In genomic region chr16:8949536-8950418, GRCh38 we compare ENCODE assay signal across 3 cellular contexts.
TF ChIP-seq lines count a peak whose summit lies in the region.

No MANE protein-coding gene starts in this region.

TF ChIP-seq in SK-N-SH, 30 proteins besides CTCF, POLR2A, EP300 and RAD21:
- TF ChIP-seq JUND (IDR thresholded peaks at IDR 0.05), result no peak
- TF ChIP-seq RXRA (IDR thresholded peaks at IDR 0.05; ENCODE audit: borderline replicate concordance, low read depth), result no peak
- TF ChIP-seq GATA2 (CRISPR knock-in tag; IDR thresholded peaks at IDR 0.05), result 0 out of 2 replicates have a peak, but pooled peaks have one; percentile 26
- TF ChIP-seq, protein P1, sequence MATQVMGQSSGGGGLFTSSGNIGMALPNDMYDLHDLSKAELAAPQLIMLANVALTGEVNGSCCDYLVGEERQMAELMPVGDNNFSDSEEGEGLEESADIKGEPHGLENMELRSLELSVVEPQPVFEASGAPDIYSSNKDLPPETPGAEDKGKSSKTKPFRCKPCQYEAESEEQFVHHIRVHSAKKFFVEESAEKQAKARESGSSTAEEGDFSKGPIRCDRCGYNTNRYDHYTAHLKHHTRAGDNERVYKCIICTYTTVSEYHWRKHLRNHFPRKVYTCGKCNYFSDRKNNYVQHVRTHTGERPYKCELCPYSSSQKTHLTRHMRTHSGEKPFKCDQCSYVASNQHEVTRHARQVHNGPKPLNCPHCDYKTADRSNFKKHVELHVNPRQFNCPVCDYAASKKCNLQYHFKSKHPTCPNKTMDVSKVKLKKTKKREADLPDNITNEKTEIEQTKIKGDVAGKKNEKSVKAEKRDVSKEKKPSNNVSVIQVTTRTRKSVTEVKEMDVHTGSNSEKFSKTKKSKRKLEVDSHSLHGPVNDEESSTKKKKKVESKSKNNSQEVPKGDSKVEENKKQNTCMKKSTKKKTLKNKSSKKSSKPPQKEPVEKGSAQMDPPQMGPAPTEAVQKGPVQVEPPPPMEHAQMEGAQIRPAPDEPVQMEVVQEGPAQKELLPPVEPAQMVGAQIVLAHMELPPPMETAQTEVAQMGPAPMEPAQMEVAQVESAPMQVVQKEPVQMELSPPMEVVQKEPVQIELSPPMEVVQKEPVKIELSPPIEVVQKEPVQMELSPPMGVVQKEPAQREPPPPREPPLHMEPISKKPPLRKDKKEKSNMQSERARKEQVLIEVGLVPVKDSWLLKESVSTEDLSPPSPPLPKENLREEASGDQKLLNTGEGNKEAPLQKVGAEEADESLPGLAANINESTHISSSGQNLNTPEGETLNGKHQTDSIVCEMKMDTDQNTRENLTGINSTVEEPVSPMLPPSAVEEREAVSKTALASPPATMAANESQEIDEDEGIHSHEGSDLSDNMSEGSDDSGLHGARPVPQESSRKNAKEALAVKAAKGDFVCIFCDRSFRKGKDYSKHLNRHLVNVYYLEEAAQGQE (IDR thresholded peaks at IDR 0.05; ENCODE audit: low read depth, low read length), result no peak
- no peak for TF ChIP-seq MEF2A (IDR thresholded peaks at IDR 0.05; ENCODE audit: borderline replicate concordance, low read depth)

TF ChIP-seq in SK-N-SH treated with all-trans-retinoic acid at 6 μM for 48 hours, 23 proteins besides CTCF, POLR2A, EP300 and RAD21 (continues in another document):
- TF ChIP-seq CSRNP3 (CRISPR knock-in tag; IDR thresholded peaks at IDR 0.05), result no peak
- TF ChIP-seq BACH2 (CRISPR knock-in tag; IDR thresholded peaks at IDR 0.05; ENCODE audit: borderline replicate concordance), result no peak
- TF ChIP-seq ESRRG (CRISPR knock-in tag; IDR thresholded peaks at IDR 0.05), result no peak
- no peak for TF ChIP-seq PPARA (CRISPR knock-in tag; IDR thresholded peaks at IDR 0.05; ENCODE audit: borderline replicate concordance)
- TF ChIP-seq SNAI2 (CRISPR knock-in tag; IDR thresholded peaks at IDR 0.05), result no peak
- TF ChIP-seq, protein P2, sequence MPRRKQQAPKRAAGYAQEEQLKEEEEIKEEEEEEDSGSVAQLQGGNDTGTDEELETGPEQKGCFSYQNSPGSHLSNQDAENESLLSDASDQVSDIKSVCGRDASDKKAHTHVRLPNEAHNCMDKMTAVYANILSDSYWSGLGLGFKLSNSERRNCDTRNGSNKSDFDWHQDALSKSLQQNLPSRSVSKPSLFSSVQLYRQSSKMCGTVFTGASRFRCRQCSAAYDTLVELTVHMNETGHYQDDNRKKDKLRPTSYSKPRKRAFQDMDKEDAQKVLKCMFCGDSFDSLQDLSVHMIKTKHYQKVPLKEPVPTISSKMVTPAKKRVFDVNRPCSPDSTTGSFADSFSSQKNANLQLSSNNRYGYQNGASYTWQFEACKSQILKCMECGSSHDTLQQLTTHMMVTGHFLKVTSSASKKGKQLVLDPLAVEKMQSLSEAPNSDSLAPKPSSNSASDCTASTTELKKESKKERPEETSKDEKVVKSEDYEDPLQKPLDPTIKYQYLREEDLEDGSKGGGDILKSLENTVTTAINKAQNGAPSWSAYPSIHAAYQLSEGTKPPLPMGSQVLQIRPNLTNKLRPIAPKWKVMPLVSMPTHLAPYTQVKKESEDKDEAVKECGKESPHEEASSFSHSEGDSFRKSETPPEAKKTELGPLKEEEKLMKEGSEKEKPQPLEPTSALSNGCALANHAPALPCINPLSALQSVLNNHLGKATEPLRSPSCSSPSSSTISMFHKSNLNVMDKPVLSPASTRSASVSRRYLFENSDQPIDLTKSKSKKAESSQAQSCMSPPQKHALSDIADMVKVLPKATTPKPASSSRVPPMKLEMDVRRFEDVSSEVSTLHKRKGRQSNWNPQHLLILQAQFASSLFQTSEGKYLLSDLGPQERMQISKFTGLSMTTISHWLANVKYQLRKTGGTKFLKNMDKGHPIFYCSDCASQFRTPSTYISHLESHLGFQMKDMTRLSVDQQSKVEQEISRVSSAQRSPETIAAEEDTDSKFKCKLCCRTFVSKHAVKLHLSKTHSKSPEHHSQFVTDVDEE (CRISPR knock-in tag; IDR thresholded peaks at IDR 0.05), result no peak
- TF ChIP-seq CREB5 (CRISPR knock-in tag; IDR thresholded peaks at IDR 0.05; ENCODE audit: low read depth), result no peak
- no peak for TF ChIP-seq ZNF8 (CRISPR knock-in tag; IDR thresholded peaks at IDR 0.05)
- TF ChIP-seq, protein P3, sequence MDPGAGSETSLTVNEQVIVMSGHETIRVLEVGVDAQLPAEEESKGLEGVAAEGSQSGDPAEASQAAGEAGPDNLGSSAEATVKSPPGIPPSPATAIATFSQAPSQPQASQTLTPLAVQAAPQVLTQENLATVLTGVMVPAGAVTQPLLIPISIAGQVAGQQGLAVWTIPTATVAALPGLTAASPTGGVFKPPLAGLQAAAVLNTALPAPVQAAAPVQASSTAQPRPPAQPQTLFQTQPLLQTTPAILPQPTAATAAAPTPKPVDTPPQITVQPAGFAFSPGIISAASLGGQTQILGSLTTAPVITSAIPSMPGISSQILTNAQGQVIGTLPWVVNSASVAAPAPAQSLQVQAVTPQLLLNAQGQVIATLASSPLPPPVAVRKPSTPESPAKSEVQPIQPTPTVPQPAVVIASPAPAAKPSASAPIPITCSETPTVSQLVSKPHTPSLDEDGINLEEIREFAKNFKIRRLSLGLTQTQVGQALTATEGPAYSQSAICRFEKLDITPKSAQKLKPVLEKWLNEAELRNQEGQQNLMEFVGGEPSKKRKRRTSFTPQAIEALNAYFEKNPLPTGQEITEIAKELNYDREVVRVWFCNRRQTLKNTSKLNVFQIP (CRISPR knock-in tag; IDR thresholded peaks at IDR 0.05; ENCODE audit: borderline replicate concordance, low read depth), result no peak
- TF ChIP-seq RARB (CRISPR knock-in tag; IDR thresholded peaks at IDR 0.05), result no peak
- no peak for TF ChIP-seq ARNTL (CRISPR knock-in tag; IDR thresholded peaks at IDR 0.05; ENCODE audit: borderline replicate concordance, low read depth)
- TF ChIP-seq ISL1 (CRISPR knock-in tag; IDR thresholded peaks at IDR 0.05), result no peak
- TF ChIP-seq OSR1 (CRISPR knock-in tag; IDR thresholded peaks at IDR 0.05), result no peak

TF ChIP-seq in IMR-90, 13 proteins besides CTCF, POLR2A, EP300 and RAD21:
- TF ChIP-seq RFX5 (IDR thresholded peaks at IDR 0.05; ENCODE audit: low read depth, low read length), result no peak
- no peak for TF ChIP-seq MXI1 (IDR thresholded peaks at IDR 0.05; ENCODE audit: borderline replicate concordance, low read depth, low read length)
- TF ChIP-seq SMC3 (IDR thresholded peaks at IDR 0.05; ENCODE audit: low read depth, low read length), result no peak
- TF ChIP-seq NFE2L2 (IDR thresholded peaks at IDR 0.05; ENCODE audit: low read depth, low read length), result no peak
- TF ChIP-seq, protein P4, sequence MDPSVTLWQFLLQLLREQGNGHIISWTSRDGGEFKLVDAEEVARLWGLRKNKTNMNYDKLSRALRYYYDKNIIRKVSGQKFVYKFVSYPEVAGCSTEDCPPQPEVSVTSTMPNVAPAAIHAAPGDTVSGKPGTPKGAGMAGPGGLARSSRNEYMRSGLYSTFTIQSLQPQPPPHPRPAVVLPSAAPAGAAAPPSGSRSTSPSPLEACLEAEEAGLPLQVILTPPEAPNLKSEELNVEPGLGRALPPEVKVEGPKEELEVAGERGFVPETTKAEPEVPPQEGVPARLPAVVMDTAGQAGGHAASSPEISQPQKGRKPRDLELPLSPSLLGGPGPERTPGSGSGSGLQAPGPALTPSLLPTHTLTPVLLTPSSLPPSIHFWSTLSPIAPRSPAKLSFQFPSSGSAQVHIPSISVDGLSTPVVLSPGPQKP (IDR thresholded peaks at IDR 0.05; ENCODE audit: borderline replicate concordance, low read depth, low read length), result no peak
- no peak for TF ChIP-seq RCOR1 (IDR thresholded peaks at IDR 0.05; ENCODE audit: insufficient replicate concordance, low read length)
- no peak for TF ChIP-seq BHLHE40 (IDR thresholded peaks at IDR 0.05; ENCODE audit: low read depth, low read length)
- TF ChIP-seq FOS (IDR thresholded peaks at IDR 0.05; ENCODE audit: low read depth, low read length), result no peak
- TF ChIP-seq CHD1 (IDR thresholded peaks at IDR 0.05; ENCODE audit: low read depth, low read length), result no peak
- no peak for TF ChIP-seq USF2 (IDR thresholded peaks at IDR 0.05; ENCODE audit: low read depth, low read length)
- no peak for TF ChIP-seq MAFK (IDR thresholded peaks at IDR 0.05; ENCODE audit: low read depth, low read length)
- no peak for TF ChIP-seq MAZ (IDR thresholded peaks at IDR 0.05; ENCODE audit: borderline replicate concordance, low read depth, low read length)
- TF ChIP-seq CEBPB (IDR thresholded peaks at IDR 0.05; ENCODE audit: low read depth, low read length), result no peak
